Comparison of ENCODE assay signal across 18 cellular contexts in genomic region chr12:90281156-90281868, GRCh38.
"Had no signal": no experiment of that assay in that cellular context is flagged by ENCODE, and none has a peak within 500 bp of the region (broad histone marks: within the 10 kb centered on the region; RNA-seq: fewer than 3 reads in every experiment).

No MANE protein-coding gene starts in this region.

- H3K9ac ChIP-seq: neural progenitor cell had no signal

- DNase-seq: activated CD4-positive, alpha-beta T cell treated with anti-CD3 and anti-CD28 coated beads for 4 hours; activated naive CD4-positive, alpha-beta T cell treated with anti-CD3 and anti-CD28 coated beads, Interleukin-2, amount 10 ng/mL, durations not matched to agents 7 days and 5 days; effector CD8-positive, alpha-beta T cell; gastrocnemius medialis; heart left ventricle; immature natural killer cell; left colon; midbrain; psoas muscle; right lobe of liver; WERI-Rb-1 had no signal

- H3K27ac Mint-ChIP-seq: activated CD8-positive, alpha-beta T cell treated with anti-CD3 and anti-CD28 coated beads for 36 hours; activated naive CD4-positive, alpha-beta T cell treated with anti-CD3 and anti-CD28 coated beads, Interleukin-2, amount 10 ng/mL, durations not matched to agents 7 days and 5 days; activated T-helper 1 cell treated with anti-CD3 and anti-CD28 coated beads, Interleukin-12 subunit alpha, Interleukin-12 subunit beta, Interleukin-2, Interleukin-4 antibody, amounts not matched to agents 30 ng/mL and 10 ng/mL and 1 ng/mL, durations not matched to agents 14 hours and 24 hours and 36 hours; brain; immature natural killer cell; neural progenitor cell had no signal

- ATAC-seq: gastrocnemius medialis, left colon, psoas muscle, right lobe of liver had no signal

- H3K27me3 ChIP-seq: gastrocnemius medialis, heart left ventricle, neural progenitor cell, right lobe of liver, tibial nerve, vagina had no signal

- H3K4me2 ChIP-seq: neural progenitor cell had no signal

- H2AFZ ChIP-seq: neural progenitor cell had no signal

- H3K4me1 ChIP-seq: gastrocnemius medialis, heart left ventricle, neural progenitor cell, psoas muscle, right lobe of liver, tibial nerve, vagina had no signal

- H3K27me3 Mint-ChIP-seq: activated naive CD4-positive, alpha-beta T cell treated with anti-CD3 and anti-CD28 coated beads, Interleukin-2, amount 10 ng/mL, durations not matched to agents 7 days and 5 days had no signal

- H3K36me3 ChIP-seq: gastrocnemius medialis, heart left ventricle, right lobe of liver, tibial nerve, vagina, WERI-Rb-1 had no signal

- H3K4me1 Mint-ChIP-seq: activated naive CD4-positive, alpha-beta T cell treated with anti-CD3 and anti-CD28 coated beads, Interleukin-2, amount 10 ng/mL, durations not matched to agents 7 days and 5 days; brain; neural progenitor cell had no signal

- H3K36me3 Mint-ChIP-seq: activated naive CD4-positive, alpha-beta T cell treated with anti-CD3 and anti-CD28 coated beads, Interleukin-2, amount 10 ng/mL, durations not matched to agents 7 days and 5 days; immature natural killer cell had no signal

- H3K9me3 ChIP-seq: gastrocnemius medialis, right lobe of liver, vagina had no signal

- H3K27ac ChIP-seq: gastrocnemius medialis, heart left ventricle, neural progenitor cell, psoas muscle, right lobe of liver, tibial nerve, vagina, WERI-Rb-1 had no signal

- H3K4me3 Mint-ChIP-seq: activated CD8-positive, alpha-beta T cell treated with anti-CD3 and anti-CD28 coated beads for 36 hours; activated naive CD4-positive, alpha-beta T cell treated with anti-CD3 and anti-CD28 coated beads, Interleukin-2, amount 10 ng/mL, durations not matched to agents 7 days and 5 days; activated T-helper 1 cell treated with anti-CD3 and anti-CD28 coated beads, Interleukin-12 subunit alpha, Interleukin-12 subunit beta, Interleukin-2, Interleukin-4 antibody, amounts not matched to agents 30 ng/mL and 10 ng/mL and 1 ng/mL, durations not matched to agents 14 hours and 24 hours and 36 hours; brain; immature natural killer cell; neural progenitor cell had no signal

- H3K4me3 ChIP-seq: gastrocnemius medialis, heart left ventricle, lung, neural progenitor cell, psoas muscle, right lobe of liver, tibial nerve, vagina had no signal
